1 cellular context compared by ENCODE assay signal in genomic region chr19:10206226-10206873, GRCh38.
TF ChIP-seq lines count a peak whose summit lies in the region.

No MANE protein-coding gene starts in this region.

TF ChIP-seq in HepG2, 621 proteins besides CTCF, POLR2A, EP300 and RAD21 (continued from another document and continues in another):
- TF ChIP-seq BCL6 (CRISPR knock-in tag; IDR thresholded peaks at IDR 0.05) (0 out of 2 replicates have a peak, but pooled peaks have one; percentile 12), ZNF766 (CRISPR knock-in tag; IDR thresholded peaks at IDR 0.05; ENCODE audit: borderline replicate concordance) (0 out of 2 replicates have a peak, but pooled peaks have one; percentile 39), SUZ12 (IDR thresholded peaks at IDR 0.05; ENCODE audit: low read depth, low read length) (no peak), HNRNPL (IDR thresholded peaks at IDR 0.05; ENCODE audit: low read depth, low read length) (0 out of 2 replicates have a peak, but pooled peaks have one; percentile 59), JUNB (CRISPR knock-in tag; IDR thresholded peaks at IDR 0.05; ENCODE audit: borderline replicate concordance) (0 out of 2 replicates have a peak, but pooled peaks have one; percentile 27), ZNF709 (CRISPR knock-in tag; IDR thresholded peaks at IDR 0.05) (0 out of 2 replicates have a peak, but pooled peaks have one; percentile 60), THAP11 (CRISPR knock-in tag; IDR thresholded peaks at IDR 0.05) (0 out of 2 replicates have a peak, but pooled peaks have one; percentile 33), ZMYM3 (CRISPR knock-in tag; IDR thresholded peaks at IDR 0.05) (peak; percentile 53; the same call in 1 of the 2 replicates), ZNF607 (CRISPR knock-in tag; IDR thresholded peaks at IDR 0.05; ENCODE audit: borderline replicate concordance) (0 out of 2 replicates have a peak, but pooled peaks have one; percentile 43), ZSCAN30 (CRISPR knock-in tag; IDR thresholded peaks at IDR 0.05) (no peak), ZNF276 (CRISPR knock-in tag; IDR thresholded peaks at IDR 0.05; ENCODE audit: low read depth) (no peak), MXD4 (CRISPR knock-in tag; IDR thresholded peaks at IDR 0.05) (0 out of 2 replicates have a peak, but pooled peaks have one; percentile 49), ZMAT3 (CRISPR knock-in tag; conservative IDR thresholded peaks at IDR 0.05) (peak; percentile 86; the same call in 1 of the 2 replicates), ZNF616 (CRISPR knock-in tag; IDR thresholded peaks at IDR 0.05; ENCODE audit: low read depth) (peak; percentile 78; the same call in 1 of the 2 replicates), MZF1 (CRISPR knock-in tag; IDR thresholded peaks at IDR 0.05; ENCODE audit: borderline replicate concordance) (no peak), ZNF652 (CRISPR knock-in tag; IDR thresholded peaks at IDR 0.05; ENCODE audit: borderline replicate concordance, low read depth) (no peak), ZBED4 (CRISPR knock-in tag; IDR thresholded peaks at IDR 0.05; ENCODE audit: borderline replicate concordance) (peak; percentile 32; the same call in 1 of the 2 replicates), SALL2 (CRISPR knock-in tag; IDR thresholded peaks at IDR 0.05) (no peak), ZNF557 (CRISPR knock-in tag; IDR thresholded peaks at IDR 0.05) (peak; percentile 44; the same call in 1 of the 2 replicates), ZXDC (CRISPR knock-in tag; IDR thresholded peaks at IDR 0.05) (no peak), GZF1 (CRISPR knock-in tag; IDR thresholded peaks at IDR 0.05) (no peak), AHR (CRISPR knock-in tag; IDR thresholded peaks at IDR 0.05) (peak; percentile 48; the same call in 1 of the 2 replicates), HMGA1 (CRISPR knock-in tag; conservative IDR thresholded peaks at IDR 0.05) (no peak), UBTF (CRISPR knock-in tag; IDR thresholded peaks at IDR 0.05) (peak; percentile 46; the same call in 1 of the 2 replicates), XBP1 (CRISPR knock-in tag; IDR thresholded peaks at IDR 0.05) (0 out of 2 replicates have a peak, but pooled peaks have one; percentile 32), RNF2 (conservative IDR thresholded peaks at IDR 0.05; ENCODE audit: low read depth) (peak; percentile 92), TGIF2 (CRISPR knock-in tag; IDR thresholded peaks at IDR 0.05) (no peak), BATF2 (CRISPR knock-in tag; IDR thresholded peaks at IDR 0.05) (no peak)
- TF ChIP-seq, protein P1, sequence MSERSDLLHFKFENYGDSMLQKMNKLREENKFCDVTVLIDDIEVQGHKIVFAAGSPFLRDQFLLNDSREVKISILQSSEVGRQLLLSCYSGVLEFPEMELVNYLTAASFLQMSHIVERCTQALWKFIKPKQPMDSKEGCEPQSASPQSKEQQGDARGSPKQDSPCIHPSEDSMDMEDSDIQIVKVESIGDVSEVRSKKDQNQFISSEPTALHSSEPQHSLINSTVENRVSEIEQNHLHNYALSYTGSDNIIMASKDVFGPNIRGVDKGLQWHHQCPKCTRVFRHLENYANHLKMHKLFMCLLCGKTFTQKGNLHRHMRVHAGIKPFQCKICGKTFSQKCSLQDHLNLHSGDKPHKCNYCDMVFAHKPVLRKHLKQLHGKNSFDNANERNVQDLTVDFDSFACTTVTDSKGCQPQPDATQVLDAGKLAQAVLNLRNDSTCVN (CRISPR knock-in tag; IDR thresholded peaks at IDR 0.05; ENCODE audit: borderline replicate concordance): peak; percentile 55; the same call in 1 of the 2 replicates
- TF ChIP-seq, protein P2, sequence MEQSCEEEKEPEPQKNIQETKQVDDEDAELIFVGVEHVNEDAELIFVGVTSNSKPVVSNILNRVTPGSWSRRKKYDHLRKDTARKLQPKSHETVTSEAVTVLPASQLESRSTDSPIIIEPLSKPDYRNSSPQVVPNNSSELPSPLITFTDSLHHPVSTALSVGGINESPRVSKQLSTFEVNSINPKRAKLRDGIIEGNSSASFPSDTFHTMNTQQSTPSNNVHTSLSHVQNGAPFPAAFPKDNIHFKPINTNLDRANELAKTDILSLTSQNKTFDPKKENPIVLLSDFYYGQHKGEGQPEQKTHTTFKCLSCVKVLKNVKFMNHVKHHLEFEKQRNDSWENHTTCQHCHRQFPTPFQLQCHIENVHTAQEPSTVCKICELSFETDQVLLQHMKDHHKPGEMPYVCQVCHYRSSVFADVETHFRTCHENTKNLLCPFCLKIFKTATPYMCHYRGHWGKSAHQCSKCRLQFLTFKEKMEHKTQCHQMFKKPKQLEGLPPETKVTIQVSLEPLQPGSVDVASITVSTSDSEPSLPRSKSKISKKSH (CRISPR knock-in tag; IDR thresholded peaks at IDR 0.05; ENCODE audit: borderline replicate concordance): peak; percentile 18; the same call in 1 of the 2 replicates
- TF ChIP-seq, protein P3, sequence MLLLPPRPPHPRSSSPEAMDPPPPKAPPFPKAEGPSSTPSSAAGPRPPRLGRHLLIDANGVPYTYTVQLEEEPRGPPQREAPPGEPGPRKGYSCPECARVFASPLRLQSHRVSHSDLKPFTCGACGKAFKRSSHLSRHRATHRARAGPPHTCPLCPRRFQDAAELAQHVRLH (CRISPR knock-in tag; IDR thresholded peaks at IDR 0.05; ENCODE audit: borderline replicate concordance, low read depth): peak; percentile 54; the same call in 1 of the 2 replicates
- TF ChIP-seq, protein P4, sequence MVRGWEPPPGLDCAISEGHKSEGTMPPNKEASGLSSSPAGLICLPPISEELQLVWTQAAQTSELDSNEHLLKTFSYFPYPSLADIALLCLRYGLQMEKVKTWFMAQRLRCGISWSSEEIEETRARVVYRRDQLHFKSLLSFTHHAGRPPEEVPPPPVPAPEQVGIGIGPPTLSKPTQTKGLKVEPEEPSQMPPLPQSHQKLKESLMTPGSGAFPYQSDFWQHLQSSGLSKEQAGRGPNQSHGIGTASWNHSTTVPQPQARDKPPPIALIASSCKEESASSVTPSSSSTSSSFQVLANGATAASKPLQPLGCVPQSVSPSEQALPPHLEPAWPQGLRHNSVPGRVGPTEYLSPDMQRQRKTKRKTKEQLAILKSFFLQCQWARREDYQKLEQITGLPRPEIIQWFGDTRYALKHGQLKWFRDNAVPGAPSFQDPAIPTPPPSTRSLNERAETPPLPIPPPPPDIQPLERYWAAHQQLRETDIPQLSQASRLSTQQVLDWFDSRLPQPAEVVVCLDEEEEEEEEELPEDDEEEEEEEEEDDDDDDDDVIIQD (CRISPR knock-in tag; IDR thresholded peaks at IDR 0.05; ENCODE audit: low read depth): peak; percentile 24; the same call in 1 of the 2 replicates
